8 cellular contexts compared by ENCODE assay signal in the genomic region with DNA sequence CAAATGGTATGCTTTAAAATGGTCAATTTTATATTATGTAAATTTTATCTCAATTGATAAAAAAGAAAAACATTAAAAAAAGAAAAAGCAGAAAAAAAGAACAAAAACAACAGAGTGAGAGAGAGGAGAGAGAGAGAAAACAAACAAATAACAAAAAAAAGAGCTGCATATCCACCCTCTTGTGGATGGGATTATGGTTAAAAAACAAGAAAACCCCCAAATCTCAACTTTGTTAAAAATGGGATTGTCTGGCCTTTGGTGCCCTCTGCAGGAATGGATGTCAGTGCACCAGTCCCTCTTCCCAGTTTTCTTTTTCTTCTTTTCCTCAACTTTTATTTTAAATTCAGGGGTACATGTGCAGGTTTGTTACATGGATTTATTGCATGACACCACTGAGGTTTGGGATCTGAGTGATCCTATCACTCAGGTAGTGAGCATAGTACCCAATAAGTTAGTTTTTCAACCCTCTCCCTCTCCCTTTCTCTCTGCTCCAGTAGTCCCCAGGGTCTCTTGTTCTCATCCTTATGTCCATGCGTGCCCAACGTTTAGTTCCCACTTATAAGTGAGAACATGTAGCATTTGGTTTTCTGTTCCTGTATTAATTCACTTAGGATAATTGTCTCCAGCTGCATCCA. TPM values are rescaled to one million over a fixed set of nuclear protein-coding genes. Genes with fewer than 3 reads are reported as not detected.
DNase-seq lines count a peak whose midpoint lies in the region; ATAC-seq, FAIRE-seq and TF ChIP-seq lines count a peak whose summit lies in the region.

No MANE protein-coding gene starts in this region.

- peaks cover 42% of the 10 kb centered on the region for H3K27me3 Mint-ChIP-seq in CD4-positive, CD25-positive, alpha-beta regulatory T cell

- FAIRE-seq in bronchial epithelial cell (lab: Jason Lieb, UNC) = no peak

- H3K36me3 Mint-ChIP-seq in CD4-positive, CD25-positive, alpha-beta regulatory T cell = peaks cover 4% of the 10 kb centered on the region

- intact Hi-C loops in left lung (cut with DNase I) = no loop called here

- in situ Hi-C loops in GM13977 (cut with MboI; ENCODE audit: low pct_unique_long_range_greater_than_20kb, low sequenced_read_pairs, unreplicated experiment) = no loop called here

- no peak overlapping the region for H3K27ac Mint-ChIP-seq in CD4-positive, CD25-positive, alpha-beta regulatory T cell

- no peaks in the 10 kb centered on the region for H3K9me3 ChIP-seq in CD4-positive, CD25-positive, alpha-beta regulatory T cell (ENCODE audit: control insufficient read depth in 2 of 2, low read length in 2 of 2)
- no peaks in the 10 kb centered on the region for H3K9me3 ChIP-seq in left lung

- peaks cover 0 to 2% (median 0%) of the 10 kb centered on the region in 7 donors for H3K9me3 Mint-ChIP-seq in CD4-positive, CD25-positive, alpha-beta regulatory T cell

- ATAC-seq in CD4-positive, CD25-positive, alpha-beta regulatory T cell (ENCODE audit: low read depth in 2 of 2) = no peak
- peak; percentile 65 for ATAC-seq in left lung
- ATAC-seq in GM18868 (IDR thresholded peaks at IDR 0.05; ENCODE audit: unreplicated experiment) = no peak
- no peak for ATAC-seq in HG02623 (IDR thresholded peaks at IDR 0.05; ENCODE audit: unreplicated experiment)
- no peak for ATAC-seq in HG03175 (IDR thresholded peaks at IDR 0.05; ENCODE audit: unreplicated experiment)

- no peaks in the 10 kb centered on the region for H3K4me1 ChIP-seq in CD4-positive, CD25-positive, alpha-beta regulatory T cell (ENCODE audit: control insufficient read depth, insufficient read depth, low read length, poor library complexity, severe bottlenecking)
- H3K4me1 ChIP-seq in left lung = no peaks in the 10 kb centered on the region

- no peaks in the 10 kb centered on the region for H3K36me3 ChIP-seq in CD4-positive, CD25-positive, alpha-beta regulatory T cell (ENCODE audit: control insufficient read depth, insufficient read depth, low read length)
- H3K36me3 ChIP-seq in bronchial epithelial cell (ENCODE audit: control insufficient read depth, insufficient read depth, low read length) (no peaks in the 10 kb centered on the region), left lung (no peaks in the 10 kb centered on the region)

- H3K4me1 Mint-ChIP-seq in CD4-positive, CD25-positive, alpha-beta regulatory T cell = peaks cover 0 to 5% (median 0%) of the 10 kb centered on the region in 4 donors

- H3K4me3 Mint-ChIP-seq in CD4-positive, CD25-positive, alpha-beta regulatory T cell = no peak overlapping the region

- H3K27ac ChIP-seq in CD4-positive, CD25-positive, alpha-beta regulatory T cell (ENCODE audit: insufficient read depth, low read length, poor library complexity, severe bottlenecking) = no peak overlapping the region
- H3K27ac ChIP-seq in left lung = no peak overlapping the region

- no peaks in the 10 kb centered on the region for H3K27me3 ChIP-seq in CD4-positive, CD25-positive, alpha-beta regulatory T cell (ENCODE audit: control insufficient read depth, insufficient read depth, low read length)
- peaks cover 6% of the 10 kb centered on the region for H3K27me3 ChIP-seq in bronchial epithelial cell (ENCODE audit: control insufficient read depth, insufficient read depth, low read length)
- H3K27me3 ChIP-seq in left lung = peaks cover 0 to 15% of the 10 kb centered on the region in 2 donors

- TF ChIP-seq CTCF in GM13977 (IDR thresholded peaks at IDR 0.05; ENCODE audit: extremely low read depth, insufficient read depth, missing control alignments) (peak; percentile 63), bronchial epithelial cell (IDR thresholded peaks at IDR 0.05; ENCODE audit: insufficient read depth, low read length, severe bottlenecking) (peak; percentile 68), left lung (IDR thresholded peaks at IDR 0.05) (peak; percentile 48 to 62)

- no peak overlapping the region for H3K4me3 ChIP-seq in CD4-positive, CD25-positive, alpha-beta regulatory T cell (ENCODE audit: low read depth, low read length)
- H3K4me3 ChIP-seq in bronchial epithelial cell (ENCODE audit: low read depth, low read length) (no peak overlapping the region), left lung (no peak overlapping the region)

- peak; percentile 24 to 45 (median 38) for DNase-seq in CD4-positive, CD25-positive, alpha-beta regulatory T cell
- DNase-seq in GM13977 (ENCODE audit: low spot score) (peak; percentile 44), RKO (ENCODE audit: low spot score) (peak; percentile 62), bronchial epithelial cell (ENCODE audit: low read depth) (peak; percentile 13), left lung (no peak)

RNA-seq across cellular contexts. Expression of gene RNF187, which starts 28.1 kb away (rescaled TPM):
- 59.0 TPM for total RNA-seq in CD4-positive, CD25-positive, alpha-beta regulatory T cell
- 10 to 100 TPM; 16.1 to 49.7 (median 30.2) TPM for polyA plus RNA-seq in CD4-positive, CD25-positive, alpha-beta regulatory T cell
- total RNA-seq in bronchial epithelial cell (147 and 179 TPM in 2 replicates), left lung (100 to 1,000 TPM in 1 of 2 donors, 10 to 100 TPM in 1; 84.5 to 103 TPM)

Comparison
In these comparisons a context has a peak if more than half of its experiments do, and no peak if none do; other contexts are left out.
1. DNase-seq: peak in CD4-positive, CD25-positive, alpha-beta regulatory T cell (3 of 3), GM13977 (single experiment), RKO (single experiment) and bronchial epithelial cell (single experiment); none in left lung (0 of 2).
2. Peak in every context shown above with its lines, with median percentiles within 50 percentile points of each other: CTCF ChIP-seq.